Comparison of ENCODE assay signal across 1 cellular context in genomic region chr12:820336-820735, GRCh38.
TF ChIP-seq lines count a peak whose summit lies in the region.

No MANE protein-coding gene starts in this region.

TF ChIP-seq in GM12878, 131 proteins besides CTCF, POLR2A, EP300 and RAD21 (continued from another document):
- TF ChIP-seq REST (IDR thresholded peaks at IDR 0.05; ENCODE audit: low read depth, low read length) (no peak), STAT1 (conservative IDR thresholded peaks at IDR 0.05) (no peak), SUZ12 (IDR thresholded peaks at IDR 0.05; ENCODE audit: unreplicated experiment) (no peak), MXI1 (IDR thresholded peaks at IDR 0.05; ENCODE audit: low read depth, low read length) (no peak), MYB (IDR thresholded peaks at IDR 0.05; ENCODE audit: borderline replicate concordance, low read depth, low read length) (no peak), ZZZ3 (IDR thresholded peaks at IDR 0.05; ENCODE audit: control insufficient read depth, insufficient read length, low read depth) (no peak), FOS (IDR thresholded peaks at IDR 0.05; ENCODE audit: borderline replicate concordance, extremely low read depth, insufficient read length) (no peak), ZSCAN29 (IDR thresholded peaks at IDR 0.05) (no peak), SREBF2 (IDR thresholded peaks at IDR 0.05; ENCODE audit: low read length) (no peak), SMC3 (IDR thresholded peaks at IDR 0.05; ENCODE audit: borderline replicate concordance, low read length) (no peak), NR2F1 (conservative IDR thresholded peaks at IDR 0.05) (no peak), USF1 (IDR thresholded peaks at IDR 0.05; ENCODE audit: borderline replicate concordance, extremely low read length, insufficient read depth, low read depth, low read length) (no peak), MLLT1 (IDR thresholded peaks at IDR 0.05) (no peak), SIN3A (IDR thresholded peaks at IDR 0.05; ENCODE audit: low read depth, low read length) (no peak), PAX5 (IDR thresholded peaks at IDR 0.05; ENCODE audit: borderline replicate concordance, low read depth, low read length) (no peak)
